9 cellular contexts compared by ENCODE assay signal in the genomic region with DNA sequence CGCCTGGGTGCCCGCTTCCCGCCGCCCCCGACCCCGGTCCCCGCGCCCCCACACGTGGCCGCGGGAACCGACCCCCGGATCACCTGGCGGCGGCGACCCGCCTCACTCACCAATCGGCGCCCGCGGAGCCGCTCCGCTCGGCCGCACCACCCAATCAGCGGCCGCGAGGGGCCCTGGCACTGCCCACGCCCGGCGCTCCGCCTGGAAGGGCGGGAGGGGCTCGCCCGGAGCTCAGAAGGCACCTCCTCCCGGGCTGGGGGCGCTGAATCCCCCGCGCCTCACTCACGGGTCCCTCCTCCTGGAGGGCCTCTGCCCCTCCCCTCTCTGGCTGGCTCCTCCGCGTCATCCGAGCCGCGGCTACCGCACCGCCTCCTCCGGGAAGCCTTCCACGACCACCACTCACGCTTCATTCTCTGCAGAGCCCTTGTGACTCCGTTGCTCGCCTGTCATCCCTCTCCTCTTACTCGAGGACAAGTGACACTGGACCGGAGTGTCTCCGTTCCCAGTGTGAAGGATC. TPM values are rescaled to one million over a fixed set of nuclear protein-coding genes. Genes with fewer than 3 reads are reported as not detected.
A peak's percentile ranks its signal among the peaks of the same experiment; 100 is the strongest.
DNase-seq lines count a peak whose midpoint lies in the region; TF ChIP-seq lines count a peak whose summit lies in the region.
"Had no signal": no experiment of that assay in that cellular context is flagged by ENCODE, and none has a peak within 500 bp of the region (broad histone marks: within the 10 kb centered on the region; RNA-seq: fewer than 3 reads in every experiment).

No MANE protein-coding gene starts in this region.

- H3K4me3 Mint-ChIP-seq in activated naive CD4-positive, alpha-beta T cell treated with anti-CD3 and anti-CD28 coated beads, Interleukin-2, amount 50 U/mL, for 24 hours: peak overlapping the region; percentile 89

- DNase-seq in NCI-H2081 (lab: John Stamatoyannopoulos, UW) (peak; percentile 81 to 84), NCI-H2081 treated with DMSO at 0.1 percent for 48 hours (lab: John Stamatoyannopoulos, UW) (no peak), HPDE6-E6E7 (ENCODE audit: extremely low spot score) (peak; percentile 69), RPMI7951 (ENCODE audit: low read depth) (peak; percentile 47), head of caudate nucleus (peak; percentile 29 to 91 (median 78)), osteoblast (ENCODE audit: insufficient read length, low spot score, missing footprints) (peak; percentile 98), ureter (ENCODE audit: low spot score) (peak; percentile 44)

- H3K4me2 ChIP-seq in osteoblast (ENCODE audit: insufficient read depth, low read length): peak overlapping the region; percentile 98

- no peaks in the 10 kb centered on the region for H3K9me3 Mint-ChIP-seq in activated naive CD4-positive, alpha-beta T cell treated with anti-CD3 and anti-CD28 coated beads, Interleukin-2, amount 50 U/mL, for 24 hours

- no peaks in the 10 kb centered on the region for H3K36me3 ChIP-seq in osteoblast (ENCODE audit: insufficient read depth, low read length)

- intact Hi-C loops in head of caudate nucleus (cut with DNase I): no loop called here

- H3K27me3 Mint-ChIP-seq in activated naive CD4-positive, alpha-beta T cell treated with anti-CD3 and anti-CD28 coated beads, Interleukin-2, amount 50 U/mL, for 24 hours: peaks cover 8% of the 10 kb centered on the region

- H3K27me3 ChIP-seq in osteoblast (ENCODE audit: insufficient read depth, low read length): peaks cover 28% of the 10 kb centered on the region

- H3K79me2 ChIP-seq in osteoblast (ENCODE audit: insufficient read depth, low read length): no peaks in the 10 kb centered on the region

- peaks cover 9% of the 10 kb centered on the region for H3K4me1 Mint-ChIP-seq in activated naive CD4-positive, alpha-beta T cell treated with anti-CD3 and anti-CD28 coated beads, Interleukin-2, amount 50 U/mL, for 24 hours

- peak overlapping the region; percentile 82 for H3K4me3 ChIP-seq in osteoblast (ENCODE audit: insufficient read depth, low read length)

- H3K36me3 Mint-ChIP-seq in activated naive CD4-positive, alpha-beta T cell treated with anti-CD3 and anti-CD28 coated beads, Interleukin-2, amount 50 U/mL, for 24 hours: peaks cover 3% of the 10 kb centered on the region

- no peaks in the 10 kb centered on the region for H3K9me3 ChIP-seq in osteoblast (ENCODE audit: low read depth, low read length)

- no peak for TF ChIP-seq CTCF in osteoblast (IDR thresholded peaks at IDR 0.05; ENCODE audit: extremely low read depth, low read depth, low read length)

- H4K20me1 ChIP-seq in osteoblast (ENCODE audit: insufficient read depth, low read length): peaks cover 5% of the 10 kb centered on the region

- peaks cover 17% of the 10 kb centered on the region for H3K4me1 ChIP-seq in osteoblast (ENCODE audit: insufficient read depth, low read length)

- peak overlapping the region; percentile 68 for H2AFZ ChIP-seq in osteoblast (ENCODE audit: low read length)

- peak overlapping the region; percentile 85 for H3K27ac ChIP-seq in osteoblast (ENCODE audit: low read depth, low read length)
- H3K27ac ChIP-seq: C4-2B had no signal

- H3K27ac Mint-ChIP-seq in activated naive CD4-positive, alpha-beta T cell treated with anti-CD3 and anti-CD28 coated beads, Interleukin-2, amount 50 U/mL, for 24 hours: no peak overlapping the region

RNA-seq across cellular contexts. Expression of a gene that starts 0.4 kb away (rescaled TPM):
- 0.20 and 0.24 TPM in 2 replicates for total RNA-seq in RPMI7951 (2014; rRNA removed; shearing (Covaris generic))
- total RNA-seq in osteoblast (1.4 and 1.8 TPM in 2 replicates), ureter (0.49 TPM)

RNA-seq across cellular contexts. Expression of a gene that starts 14.3 kb away (rescaled TPM):
- not detected in 2 replicates for total RNA-seq in RPMI7951 (2014; rRNA removed; shearing (Covaris generic))
- total RNA-seq in osteoblast: 0.29 and 0.36 TPM in 2 replicates
- total RNA-seq in ureter: 2.2 TPM

RNA-seq across cellular contexts. Expression of a gene that starts 55.0 kb away (rescaled TPM):
- total RNA-seq in RPMI7951 (2014; rRNA removed; shearing (Covaris generic)): 256 and 283 TPM in 2 replicates
- total RNA-seq in osteoblast (249 and 267 TPM in 2 replicates), ureter (186 TPM)
